ENCODE assay signal across 8 cellular contexts in the genomic region with DNA sequence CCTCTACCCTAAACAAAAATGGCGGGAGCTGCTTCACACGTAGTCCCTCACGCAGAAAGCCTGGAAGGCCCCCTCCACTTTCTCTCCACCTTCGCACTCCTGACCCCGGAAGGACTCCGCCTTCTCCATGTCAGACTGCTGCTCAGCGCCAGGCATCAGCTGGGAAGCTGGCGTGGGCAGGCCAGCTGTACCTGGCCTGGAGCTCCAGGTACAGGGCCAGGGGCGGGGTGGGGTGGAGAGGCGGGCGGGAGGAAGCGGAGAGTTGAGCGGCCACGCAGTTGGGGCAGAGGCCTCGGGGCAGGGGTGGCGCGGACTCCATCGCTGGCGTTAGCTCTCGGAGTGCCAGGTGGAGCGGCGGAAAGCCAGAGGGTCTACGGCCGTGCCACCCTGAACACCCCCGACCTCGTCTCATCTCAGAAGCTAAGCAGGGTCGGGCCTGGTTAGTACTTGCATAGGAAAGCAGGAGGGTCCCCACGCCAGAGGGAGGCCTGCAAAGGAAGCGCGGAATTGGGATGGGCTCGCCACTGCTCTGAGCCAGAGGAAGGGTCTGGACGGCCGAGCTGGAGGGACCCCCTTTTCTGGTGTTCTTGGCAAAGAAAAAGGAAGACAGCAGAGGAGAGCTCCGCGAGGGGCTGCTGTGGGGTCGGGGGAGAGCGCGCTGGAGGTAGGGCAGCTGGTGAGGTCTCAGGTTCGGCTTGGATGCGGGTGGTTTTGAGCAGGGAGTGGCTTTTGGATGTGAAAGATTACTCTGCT. TPM values are rescaled to one million over a fixed set of nuclear protein-coding genes. Genes with fewer than 3 reads are reported as not detected.
A peak's percentile ranks its signal among the peaks of the same experiment; 100 is the strongest.
DNase-seq lines count a peak whose midpoint lies in the region; ATAC-seq and TF ChIP-seq lines count a peak whose summit lies in the region.

MIGA1 (plus strand) TSS at position 121 of the 753 bp plus-strand sequence. CDS start 3,604 bp downstream, outside the sequence.

- DNase-seq in EH (ENCODE audit: low read depth) (peak; percentile 91), GOT3 (lab: John Stamatoyannopoulos, UW) (peak; percentile 8), LHCN-M2 (ENCODE audit: low read depth) (peak; percentile 85), RPMI7951 (ENCODE audit: low read depth) (peak; percentile 86), fibroblast of mammary gland (ENCODE audit: low read depth) (peak; percentile 89)
- peak; percentile 72 to 73 for DNase-seq in activated T-helper 1 cell treated with anti-CD3 and anti-CD28 coated beads, Interleukin-2, amount 50 U/mL, for 16 hours (ENCODE audit: low read depth in 1 of 2, low spot score in 1 of 2)
- peak; percentile 71 to 96 (median 88) for DNase-seq in naive thymus-derived CD8-positive, alpha-beta T cell
- peak; percentile 77 for DNase-seq in stimulated activated naive B cell treated with anti-CD40 and anti-IgM and Interleukin-4, amounts not matched to agents 10 μg/mL and 1 μg/mL and 100 μg/mL, for 72 hours

- peaks cover 0 to 2% (median 0%) of the 10 kb centered on the region in 9 donors for H3K9me3 Mint-ChIP-seq in naive thymus-derived CD8-positive, alpha-beta T cell
- H3K9me3 Mint-ChIP-seq in stimulated activated naive B cell treated with anti-CD40 and anti-IgM and Interleukin-4, amounts not matched to agents 10 μg/mL and 1 μg/mL and 100 μg/mL, for 72 hours, result no peaks in the 10 kb centered on the region

- peaks cover 24 to 45% (median 36%) of the 10 kb centered on the region in 4 donors for H3K4me1 Mint-ChIP-seq in naive thymus-derived CD8-positive, alpha-beta T cell
- peaks cover 7 to 20% of the 10 kb centered on the region in 2 donors for H3K4me1 Mint-ChIP-seq in stimulated activated naive B cell treated with anti-CD40 and anti-IgM and Interleukin-4, amounts not matched to agents 10 μg/mL and 1 μg/mL and 100 μg/mL, for 72 hours

- H3K27me3 Mint-ChIP-seq in naive thymus-derived CD8-positive, alpha-beta T cell, result no peaks in the 10 kb centered on the region
- no peaks in the 10 kb centered on the region for H3K27me3 Mint-ChIP-seq in stimulated activated naive B cell treated with anti-CD40 and anti-IgM and Interleukin-4, amounts not matched to agents 10 μg/mL and 1 μg/mL and 100 μg/mL, for 72 hours

- peak within 1 kb of the TSS; percentile 87 for H3K4me3 ChIP-seq in fibroblast of mammary gland (ENCODE audit: control insufficient read depth, low read depth, low read length)

- H3K27ac Mint-ChIP-seq in naive thymus-derived CD8-positive, alpha-beta T cell, result peak within 1 kb of the TSS; percentile 92 to 96 (median 94)
- H3K27ac Mint-ChIP-seq in stimulated activated naive B cell treated with anti-CD40 and anti-IgM and Interleukin-4, amounts not matched to agents 10 μg/mL and 1 μg/mL and 100 μg/mL, for 72 hours, result peak within 1 kb of the TSS; percentile 89

- TF ChIP-seq CTCF in fibroblast of mammary gland (conservative IDR thresholded peaks at IDR 0.05; ENCODE audit: control insufficient read depth, insufficient read depth, low read depth, low read length), result no peak

- POLR2A ChIA-PET in naive thymus-derived CD8-positive, alpha-beta T cell (lab: Charles Lee), result interaction anchor here (0.7 to 1.8 kb wide), 7 partner anchors 20 to 1994 kb away, joined by 3 to 22 read pairs (median 6); partner anchors contain the start of genes DNAJB4, FUBP1, RABGGTB and USP33

- ATAC-seq in naive thymus-derived CD8-positive, alpha-beta T cell, result peak; percentile 95 to 97
- ATAC-seq in stimulated activated naive B cell treated with anti-CD40 and anti-IgM and Interleukin-4, amounts not matched to agents 10 μg/mL and 1 μg/mL and 100 μg/mL, for 72 hours (replicated peaks), result peak; percentile 95 to 96

- H3K36me3 Mint-ChIP-seq in naive thymus-derived CD8-positive, alpha-beta T cell, result peaks cover 0 to 17% (median 11%) of the 10 kb centered on the region in 3 donors
- peaks cover 10 to 11% of the 10 kb centered on the region in 2 donors for H3K36me3 Mint-ChIP-seq in stimulated activated naive B cell treated with anti-CD40 and anti-IgM and Interleukin-4, amounts not matched to agents 10 μg/mL and 1 μg/mL and 100 μg/mL, for 72 hours

- peak within 1 kb of the TSS; percentile 91 to 97 (median 94) for H3K4me3 Mint-ChIP-seq in naive thymus-derived CD8-positive, alpha-beta T cell
- H3K4me3 Mint-ChIP-seq in stimulated activated naive B cell treated with anti-CD40 and anti-IgM and Interleukin-4, amounts not matched to agents 10 μg/mL and 1 μg/mL and 100 μg/mL, for 72 hours, result peak within 1 kb of the TSS; percentile 94 to 97

RNA-seq across cellular contexts. Expression of gene MIGA1, which starts in this region (rescaled TPM):
- 11.9 and 14.7 TPM in 2 replicates for total RNA-seq in LHCN-M2 (2014; rRNA removed)
- 3.0 TPM for polyA plus RNA-seq in LHCN-M2 (2012)
- total RNA-seq in RPMI7951 (2014; rRNA removed; shearing (Covaris generic)), result 11.1 and 14.7 TPM in 2 replicates
- total RNA-seq in naive thymus-derived CD8-positive, alpha-beta T cell, result 10 to 100 TPM; 21.4 to 22.2 TPM
- 10 to 100 TPM in 1 of 3 donors, 1 to 10 TPM in 2; 7.1 to 11.8 (median 8.8) TPM for polyA plus RNA-seq in naive thymus-derived CD8-positive, alpha-beta T cell

Comparison
In these comparisons a context has a peak if more than half of its experiments do, and no peak if none do; other contexts are left out.
1. Peak in every context shown above with its lines: DNase-seq, ATAC-seq and H3K4me3 ChIP-seq.
2. DNase-seq: peak in every context shown above with its lines; median percentile 91 in EH; 89 in fibroblast of mammary gland; 88 in naive thymus-derived CD8-positive, alpha-beta T cell; 86 in RPMI7951; 85 in LHCN-M2; 77 in stimulated activated naive B cell treated with anti-CD40 and anti-IgM and Interleukin-4, amounts not matched to agents 10 μg/mL and 1 μg/mL and 100 μg/mL, for 72 hours; 72 in activated T-helper 1 cell treated with anti-CD3 and anti-CD28 coated beads, Interleukin-2, amount 50 U/mL, for 16 hours; 8 in GOT3.